2 cellular contexts compared by ENCODE assay signal in genomic region chr18:79708412-79708811, GRCh38.
A peak's percentile ranks its signal among the peaks of the same experiment; 100 is the strongest.
TF ChIP-seq lines count a peak whose summit lies in the region.

No MANE protein-coding gene starts in this region.

TF ChIP-seq in HepG2, 621 proteins besides CTCF, POLR2A, EP300 and RAD21:
- TF ChIP-seq CEBPB (IDR thresholded peaks at IDR 0.05; ENCODE audit: borderline replicate concordance, low read depth, low read length) (peak; percentile 24; the same call in 1 of the 2 replicates), ZNF75D (CRISPR knock-in tag; IDR thresholded peaks at IDR 0.05; ENCODE audit: borderline replicate concordance) (no peak)

TF ChIP-seq in GM12878, 131 proteins besides CTCF, POLR2A, EP300 and RAD21:
- 0 out of 2 replicates have a peak, but pooled peaks have one; percentile 25 for TF ChIP-seq TCF3 (IDR thresholded peaks at IDR 0.05; ENCODE audit: borderline replicate concordance, insufficient read depth, low read depth, low read length)
- no peak; the same call in 1 of the 2 replicates for TF ChIP-seq NFIC (IDR thresholded peaks at IDR 0.05; ENCODE audit: low read depth, low read length)
- TF ChIP-seq POU2F2 (IDR thresholded peaks at IDR 0.05; ENCODE audit: borderline replicate concordance, low read depth, low read length): 0 out of 3 replicates have a peak, but pooled peaks have one; percentile 61
- 0 out of 2 replicates have a peak, but pooled peaks have one; percentile 12 for TF ChIP-seq ZNF687 (IDR thresholded peaks at IDR 0.05)
- no peak for TF ChIP-seq EGR1 (IDR thresholded peaks at IDR 0.05; ENCODE audit: borderline replicate concordance in 1 of 2, low read depth in 2 of 2, low read length in 2 of 2)
- TF ChIP-seq SP1 (IDR thresholded peaks at IDR 0.05; ENCODE audit: low read depth, low read length): no peak
- peak; percentile 76 for TF ChIP-seq RUNX3 (IDR thresholded peaks at IDR 0.05; ENCODE audit: low read length)
- no peak for TF ChIP-seq BMI1 (IDR thresholded peaks at IDR 0.05; ENCODE audit: borderline replicate concordance)
- TF ChIP-seq CBX5 (IDR thresholded peaks at IDR 0.05; ENCODE audit: low read depth): no peak
- TF ChIP-seq GABPA (IDR thresholded peaks at IDR 0.05; ENCODE audit: low read depth): 0 out of 2 replicates have a peak, but pooled peaks have one; percentile 27
- TF ChIP-seq BHLHE40 (IDR thresholded peaks at IDR 0.05; ENCODE audit: borderline replicate concordance in 1 of 2, low read depth in 2 of 2, low read length in 1 of 2): peak in 1 of 2 experiments; percentile 51; a peak in 1 of 4 replicates
- 0 out of 2 replicates have a peak, but pooled peaks have one; percentile 11 for TF ChIP-seq BCL11A (IDR thresholded peaks at IDR 0.05; ENCODE audit: low read depth, low read length)
- peak; percentile 21; the same call in 1 of the 2 replicates for TF ChIP-seq FOXM1 (IDR thresholded peaks at IDR 0.05; ENCODE audit: low read depth, low read length)
- TF ChIP-seq CBFB (IDR thresholded peaks at IDR 0.05; ENCODE audit: low read depth): peak; percentile 50; the same call in 1 of the 2 replicates
- TF ChIP-seq EED (IDR thresholded peaks at IDR 0.05; ENCODE audit: low read depth): peak; percentile 33; the same call in 1 of the 2 replicates
- TF ChIP-seq PAX5 (IDR thresholded peaks at IDR 0.05; ENCODE audit: borderline replicate concordance, low read depth, low read length): peak; percentile 39; the same call in 1 of the 2 replicates
- peak; percentile 54 for TF ChIP-seq USF1 (IDR thresholded peaks at IDR 0.05; ENCODE audit: borderline replicate concordance, extremely low read length, insufficient read depth, low read depth, low read length)
- peak; percentile 18; the same call in 1 of the 2 replicates for TF ChIP-seq CREM (IDR thresholded peaks at IDR 0.05; ENCODE audit: low read depth)
